ENCODE assay signal across 1 cellular context in the genomic region with DNA sequence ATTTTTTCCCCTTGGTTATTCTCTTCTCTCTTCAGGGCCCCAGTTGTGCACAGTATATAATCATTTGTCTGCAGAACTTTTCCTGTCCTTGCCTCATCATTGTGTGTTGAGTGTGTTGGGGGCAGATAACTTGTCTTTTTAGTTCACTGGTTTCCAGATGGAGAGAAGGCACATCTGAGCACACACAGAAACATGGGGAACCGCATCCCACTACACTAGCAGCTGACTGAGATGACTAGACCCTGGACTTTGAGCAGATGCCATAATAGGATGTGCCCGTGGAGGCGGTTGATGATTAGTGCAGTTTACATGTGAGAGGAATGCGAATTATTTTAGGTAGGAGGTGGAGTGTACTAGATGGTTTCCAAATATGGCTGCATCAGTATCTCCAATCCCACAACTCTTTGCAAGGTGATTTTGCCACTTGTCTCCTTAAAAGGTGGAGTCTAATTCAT.
A peak's percentile ranks its signal among the peaks of the same experiment; 100 is the strongest.
TF ChIP-seq lines count a peak whose summit lies in the region.

No MANE protein-coding gene starts in this region.

TF ChIP-seq in HepG2, 621 proteins besides CTCF, POLR2A, EP300 and RAD21 (continued from another document and continues in another):
- TF ChIP-seq, protein P1, sequence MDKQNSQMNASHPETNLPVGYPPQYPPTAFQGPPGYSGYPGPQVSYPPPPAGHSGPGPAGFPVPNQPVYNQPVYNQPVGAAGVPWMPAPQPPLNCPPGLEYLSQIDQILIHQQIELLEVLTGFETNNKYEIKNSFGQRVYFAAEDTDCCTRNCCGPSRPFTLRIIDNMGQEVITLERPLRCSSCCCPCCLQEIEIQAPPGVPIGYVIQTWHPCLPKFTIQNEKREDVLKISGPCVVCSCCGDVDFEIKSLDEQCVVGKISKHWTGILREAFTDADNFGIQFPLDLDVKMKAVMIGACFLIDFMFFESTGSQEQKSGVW (CRISPR knock-in tag; IDR thresholded peaks at IDR 0.05; ENCODE audit: borderline replicate concordance): no peak
- TF ChIP-seq SALL2 (CRISPR knock-in tag; IDR thresholded peaks at IDR 0.05) (no peak), ZNF703 (CRISPR knock-in tag; IDR thresholded peaks at IDR 0.05; ENCODE audit: borderline replicate concordance) (no peak), PAWR (CRISPR knock-in tag; IDR thresholded peaks at IDR 0.05; ENCODE audit: borderline replicate concordance) (no peak), CREM (IDR thresholded peaks at IDR 0.05) (peak; percentile 39; the same call in 1 of the 2 replicates), CREM (CRISPR knock-in tag; IDR thresholded peaks at IDR 0.05) (no peak), HES4 (CRISPR knock-in tag; IDR thresholded peaks at IDR 0.05; ENCODE audit: borderline replicate concordance) (no peak), HOMEZ (CRISPR knock-in tag; IDR thresholded peaks at IDR 0.05; ENCODE audit: low read depth) (peak; percentile 100), ZNF710 (CRISPR knock-in tag; IDR thresholded peaks at IDR 0.05; ENCODE audit: borderline replicate concordance) (no peak), ZNF253 (CRISPR knock-in tag; IDR thresholded peaks at IDR 0.05; ENCODE audit: borderline replicate concordance) (no peak), SP4 (CRISPR knock-in tag; IDR thresholded peaks at IDR 0.05) (no peak), ISX (CRISPR knock-in tag; conservative IDR thresholded peaks at IDR 0.05) (no peak), SP1 (IDR thresholded peaks at IDR 0.05) (no peak), SP1 (CRISPR knock-in tag; IDR thresholded peaks at IDR 0.05) (no peak), HNF4A (CRISPR knock-in tag; IDR thresholded peaks at IDR 0.05) (peak; percentile 94), CBX2 (IDR thresholded peaks at IDR 0.05; ENCODE audit: low read depth, low read length) (no peak), CBX2 (CRISPR knock-in tag; IDR thresholded peaks at IDR 0.05; ENCODE audit: low read depth) (no peak), PRMT3 (CRISPR knock-in tag; IDR thresholded peaks at IDR 0.05; ENCODE audit: borderline replicate concordance, low read depth) (no peak), JUNB (CRISPR knock-in tag; IDR thresholded peaks at IDR 0.05; ENCODE audit: borderline replicate concordance) (no peak), MXI1 (IDR thresholded peaks at IDR 0.05; ENCODE audit: borderline replicate concordance, low read depth, low read length) (no peak), RFX1 (IDR thresholded peaks at IDR 0.05) (no peak), HNF4G (IDR thresholded peaks at IDR 0.05; ENCODE audit: borderline replicate concordance, low read depth, low read length) (peak; percentile 90), HNF4G (CRISPR knock-in tag; IDR thresholded peaks at IDR 0.05; ENCODE audit: borderline replicate concordance, low read depth) (peak; percentile 73; the same call in 1 of the 2 replicates), MAZ (IDR thresholded peaks at IDR 0.05; ENCODE audit: borderline replicate concordance, low read depth, low read length) (no peak), MAZ (CRISPR knock-in tag; IDR thresholded peaks at IDR 0.05; ENCODE audit: low read depth) (no peak), ZNF709 (CRISPR knock-in tag; IDR thresholded peaks at IDR 0.05) (no peak), THAP7 (CRISPR knock-in tag; IDR thresholded peaks at IDR 0.05) (no peak), PITX1 (CRISPR knock-in tag; IDR thresholded peaks at IDR 0.05) (no peak), SMC3 (IDR thresholded peaks at IDR 0.05; ENCODE audit: low read length) (no peak), FOXK1 (CRISPR knock-in tag; IDR thresholded peaks at IDR 0.05; ENCODE audit: borderline replicate concordance, low read depth) (peak; percentile 55; the same call in 1 of the 2 replicates), CENPT (CRISPR knock-in tag; IDR thresholded peaks at IDR 0.05; ENCODE audit: low read depth) (no peak), DR1 (CRISPR knock-in tag; IDR thresholded peaks at IDR 0.05) (no peak), CREB3 (CRISPR knock-in tag; IDR thresholded peaks at IDR 0.05) (no peak), MEF2D (CRISPR knock-in tag; IDR thresholded peaks at IDR 0.05) (no peak), ZNF577 (CRISPR knock-in tag; IDR thresholded peaks at IDR 0.05; ENCODE audit: borderline replicate concordance, low read depth) (no peak), HOXA3 (CRISPR knock-in tag; IDR thresholded peaks at IDR 0.05) (peak; percentile 45; the same call in 1 of the 2 replicates), TFAP4 (IDR thresholded peaks at IDR 0.05; ENCODE audit: borderline replicate concordance, low read depth) (peak; percentile 96), NR2F1 (CRISPR knock-in tag; IDR thresholded peaks at IDR 0.05) (no peak), ZNF746 (CRISPR knock-in tag; IDR thresholded peaks at IDR 0.05) (no peak), ZBTB21 (CRISPR knock-in tag; IDR thresholded peaks at IDR 0.05) (no peak), ZFP1 (CRISPR knock-in tag; IDR thresholded peaks at IDR 0.05) (no peak), EZH2 (conservative IDR thresholded peaks at IDR 0.05; ENCODE audit: low read depth, low read length) (no peak), AHR (CRISPR knock-in tag; IDR thresholded peaks at IDR 0.05) (no peak), ZXDC (CRISPR knock-in tag; IDR thresholded peaks at IDR 0.05) (no peak), ZNF570 (CRISPR knock-in tag; IDR thresholded peaks at IDR 0.05; ENCODE audit: borderline replicate concordance) (no peak), ZIK1 (CRISPR knock-in tag; IDR thresholded peaks at IDR 0.05; ENCODE audit: borderline replicate concordance, low read depth) (no peak), SOX5 (CRISPR knock-in tag; IDR thresholded peaks at IDR 0.05; ENCODE audit: borderline replicate concordance) (peak; percentile 82), SIX4 (CRISPR knock-in tag; IDR thresholded peaks at IDR 0.05) (no peak)
- TF ChIP-seq, protein P2, sequence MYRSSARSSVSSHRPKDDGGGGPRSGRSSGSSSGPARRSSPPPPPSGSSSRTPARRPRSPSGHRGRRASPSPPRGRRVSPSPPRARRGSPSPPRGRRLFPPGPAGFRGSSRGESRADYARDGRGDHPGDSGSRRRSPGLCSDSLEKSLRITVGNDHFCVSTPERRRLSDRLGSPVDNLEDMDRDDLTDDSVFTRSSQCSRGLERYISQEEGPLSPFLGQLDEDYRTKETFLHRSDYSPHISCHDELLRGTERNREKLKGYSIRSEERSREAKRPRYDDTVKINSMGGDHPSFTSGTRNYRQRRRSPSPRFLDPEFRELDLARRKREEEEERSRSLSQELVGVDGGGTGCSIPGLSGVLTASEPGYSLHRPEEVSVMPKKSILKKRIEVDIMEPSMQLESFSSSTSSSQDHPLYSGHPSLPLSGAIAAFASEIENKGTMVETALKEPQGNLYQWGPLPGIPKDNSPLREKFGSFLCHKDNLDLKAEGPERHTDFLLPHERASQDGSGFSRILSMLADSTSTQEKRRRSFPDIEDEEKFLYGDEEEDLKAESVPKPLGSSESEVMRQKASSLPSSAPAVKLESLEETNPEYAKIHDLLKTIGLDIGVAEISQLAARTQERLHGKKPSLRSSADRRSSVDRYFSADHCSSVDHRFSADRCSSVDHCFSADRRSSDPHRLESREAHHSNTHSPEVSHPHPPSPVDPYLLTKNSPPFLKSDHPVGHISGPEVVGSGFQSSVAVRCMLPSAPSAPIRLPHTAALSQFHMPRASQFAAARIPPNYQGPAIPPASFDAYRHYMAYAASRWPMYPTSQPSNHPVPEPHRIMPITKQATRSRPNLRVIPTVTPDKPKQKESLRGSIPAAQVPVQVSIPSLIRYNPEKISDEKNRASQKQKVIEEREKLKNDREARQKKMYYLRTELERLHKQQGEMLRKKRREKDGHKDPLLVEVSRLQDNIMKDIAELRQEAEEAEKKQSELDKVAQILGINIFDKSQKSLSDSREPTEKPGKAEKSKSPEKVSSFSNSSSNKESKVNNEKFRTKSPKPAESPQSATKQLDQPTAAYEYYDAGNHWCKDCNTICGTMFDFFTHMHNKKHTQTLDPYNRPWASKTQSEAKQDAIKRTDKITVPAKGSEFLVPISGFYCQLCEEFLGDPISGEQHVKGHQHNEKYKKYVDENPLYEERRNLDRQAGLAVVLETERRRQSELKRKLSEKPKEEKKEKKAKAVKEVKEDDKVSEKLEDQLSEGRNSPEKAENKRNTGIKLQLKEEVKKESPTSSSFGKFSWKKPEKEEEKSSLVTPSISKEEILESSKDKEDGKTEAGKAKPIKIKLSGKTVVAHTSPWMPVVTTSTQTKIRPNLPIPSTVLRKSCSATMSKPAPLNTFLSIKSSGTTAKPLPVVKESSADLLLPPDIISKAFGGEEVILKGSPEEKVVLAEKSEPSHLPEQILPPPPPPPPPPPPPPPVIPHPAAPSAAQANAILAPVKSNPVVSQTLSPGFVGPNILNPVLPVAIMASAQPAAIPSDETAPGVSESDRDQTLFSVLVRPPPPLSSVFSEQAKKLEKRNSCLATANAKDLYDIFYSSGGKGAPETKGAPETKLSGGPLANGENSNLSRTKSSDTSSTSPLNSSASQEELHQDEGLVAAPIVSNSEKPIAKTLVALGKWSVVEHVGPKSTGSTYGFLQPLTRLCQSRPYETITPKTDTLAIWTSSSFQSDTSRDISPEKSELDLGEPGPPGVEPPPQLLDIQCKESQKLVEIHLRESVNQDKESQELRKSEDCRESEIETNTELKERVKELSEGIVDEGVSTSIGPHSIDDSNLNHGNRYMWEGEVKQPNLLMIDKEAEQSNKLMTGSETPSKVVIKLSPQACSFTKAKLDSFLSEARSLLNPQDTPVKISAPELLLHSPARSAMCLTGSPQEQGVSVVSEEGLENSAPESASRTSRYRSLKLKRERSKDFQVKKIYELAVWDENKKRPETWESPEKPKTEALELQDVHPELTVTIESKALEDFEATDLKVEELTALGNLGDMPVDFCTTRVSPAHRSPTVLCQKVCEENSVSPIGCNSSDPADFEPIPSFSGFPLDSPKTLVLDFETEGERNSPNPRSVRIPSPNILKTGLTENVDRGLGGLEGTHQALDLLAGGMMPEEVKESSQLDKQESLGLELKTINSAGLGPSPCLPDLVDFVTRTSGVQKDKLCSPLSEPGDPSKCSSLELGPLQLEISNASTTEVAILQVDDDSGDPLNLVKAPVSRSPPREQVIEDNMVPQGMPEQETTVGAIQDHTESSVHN (CRISPR knock-in tag; IDR thresholded peaks at IDR 0.05): no peak
- TF ChIP-seq, protein P3, sequence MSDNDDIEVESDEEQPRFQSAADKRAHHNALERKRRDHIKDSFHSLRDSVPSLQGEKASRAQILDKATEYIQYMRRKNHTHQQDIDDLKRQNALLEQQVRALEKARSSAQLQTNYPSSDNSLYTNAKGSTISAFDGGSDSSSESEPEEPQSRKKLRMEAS (IDR thresholded peaks at IDR 0.05): peak; percentile 38; the same call in 1 of the 2 replicates
